ENCODE assay signal across 8 cellular contexts in the genomic region with DNA sequence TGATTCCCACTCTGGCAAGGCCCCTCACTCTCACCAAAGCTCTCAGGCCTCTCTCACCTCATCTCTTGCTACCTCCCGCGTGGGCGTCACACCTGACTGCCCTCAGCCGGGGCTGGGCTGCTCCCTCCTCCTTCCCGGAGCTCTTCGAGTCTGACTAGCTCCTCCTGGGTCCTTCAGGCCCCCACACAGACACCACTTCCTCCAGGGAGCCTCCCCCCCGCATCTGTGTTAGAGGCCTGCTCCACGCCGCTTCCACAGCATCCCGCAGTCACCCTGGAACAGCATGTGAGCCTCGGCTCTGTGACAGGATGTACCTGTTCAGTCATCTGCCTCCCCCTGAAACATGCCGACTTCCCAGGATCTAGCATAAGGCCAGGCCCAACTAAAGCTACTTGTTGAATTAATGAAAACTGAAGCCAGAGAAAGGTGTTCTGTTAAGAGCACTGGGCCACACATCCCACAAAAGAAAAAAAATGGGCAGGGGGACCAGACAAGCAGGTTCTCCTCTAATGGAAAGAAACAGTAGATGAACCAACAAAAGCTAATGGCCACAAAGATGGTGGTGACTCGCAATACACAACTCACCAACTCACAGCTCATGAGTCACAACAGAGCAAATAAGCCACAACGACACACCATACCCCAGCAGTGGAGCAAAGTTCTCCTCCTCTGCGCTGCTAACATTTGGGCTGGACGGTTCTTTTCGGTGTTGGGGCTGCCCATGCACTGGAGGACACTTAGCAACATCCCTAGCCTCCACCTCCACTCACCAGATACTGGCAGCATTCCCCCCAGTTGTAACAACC. TPM values are rescaled to one million over a fixed set of nuclear protein-coding genes. Genes with fewer than 3 reads are reported as not detected.
DNase-seq lines count a peak whose midpoint lies in the region; ATAC-seq and TF ChIP-seq lines count a peak whose summit lies in the region.

No MANE protein-coding gene starts in this region.

- CTCF ChIA-PET in naive thymus-derived CD4-positive, alpha-beta T cell (lab: Charles Lee): interaction anchor here (0.5 to 2.8 kb wide), 5 partner anchors 27 to 71 kb away, joined by 3 to 9 read pairs (median 3); no protein-coding TSS in a partner anchor

- TF ChIP-seq CTCF in GM13977 (IDR thresholded peaks at IDR 0.05; ENCODE audit: extremely low read depth, insufficient read depth, missing control alignments) (no peak), brain (conservative IDR thresholded peaks at IDR 0.05) (no peak)

- H3K4me1 ChIP-seq in naive thymus-derived CD4-positive, alpha-beta T cell (ENCODE audit: control insufficient read depth in 2 of 2, insufficient read depth in 2 of 2, low read length in 2 of 2): peaks cover 58 to 73% of the 10 kb centered on the region in 2 donors

- H3K27ac Mint-ChIP-seq in brain: peak overlapping the region; percentile 57 to 98 (median 81)
- H3K27ac Mint-ChIP-seq in naive thymus-derived CD4-positive, alpha-beta T cell: peak overlapping the region; percentile 95 to 99 (median 97)

- H3K4me1 Mint-ChIP-seq in brain: peaks cover 68% of the 10 kb centered on the region
- H3K4me1 Mint-ChIP-seq in naive thymus-derived CD4-positive, alpha-beta T cell: peaks cover 60 to 76% (median 71%) of the 10 kb centered on the region in 7 donors

- no peak for ATAC-seq in naive thymus-derived CD4-positive, alpha-beta T cell
- no peak for ATAC-seq in GM19463 (IDR thresholded peaks at IDR 0.05; ENCODE audit: unreplicated experiment)

- peaks cover 0 to 4% (median 0%) of the 10 kb centered on the region in 5 experiments for H3K9me3 Mint-ChIP-seq in brain
- H3K9me3 Mint-ChIP-seq in naive thymus-derived CD4-positive, alpha-beta T cell: no peaks in the 10 kb centered on the region

- peaks cover 0 to 9% (median 0%) of the 10 kb centered on the region in 3 experiments for H3K36me3 ChIP-seq in naive thymus-derived CD4-positive, alpha-beta T cell (ENCODE audit: control insufficient read depth in 2 of 3, insufficient read depth in 3 of 3, low read length in 3 of 3)

- peaks cover 4% of the 10 kb centered on the region for H3K27me3 Mint-ChIP-seq in brain
- H3K27me3 Mint-ChIP-seq in naive thymus-derived CD4-positive, alpha-beta T cell: no peaks in the 10 kb centered on the region

- H3K4me3 ChIP-seq in naive thymus-derived CD4-positive, alpha-beta T cell (ENCODE audit: low read length): peak overlapping the region; percentile 77

- intact Hi-C loops in naive thymus-derived CD4-positive, alpha-beta T cell (cut with micrococcal nuclease): loop anchor here (2.0 to 10.0 kb wide), 7 partner anchors 35 to 889 kb away; partner anchors contain the start of genes COX6B2 (in 1 of the 2), PPP1R12C (in 1 of the 2) and ZNF444 (in 1 of the 2)

- H3K4me3 Mint-ChIP-seq in brain: peak overlapping the region; percentile 96 to 99 (median 97)
- H3K4me3 Mint-ChIP-seq in naive thymus-derived CD4-positive, alpha-beta T cell: peak overlapping the region; percentile 89 to 99 (median 98)

- POLR2A ChIA-PET in naive thymus-derived CD4-positive, alpha-beta T cell (lab: Charles Lee): interaction anchor here (0.6 to 12.3 kb wide), 15 partner anchors 8 to 399 kb away, joined by 3 to 156 read pairs (median 4); partner anchors contain the start of genes BRSK1, HSPBP1, KMT5C and RPL28

- H3K9me3 ChIP-seq in naive thymus-derived CD4-positive, alpha-beta T cell (ENCODE audit: control insufficient read depth in 2 of 3, low read length in 3 of 3): no peaks in the 10 kb centered on the region

- no peaks in the 10 kb centered on the region for H3K27me3 ChIP-seq in naive thymus-derived CD4-positive, alpha-beta T cell (ENCODE audit: control insufficient read depth in 2 of 2, insufficient read depth in 2 of 2, low read length in 2 of 2)

- H3K36me3 Mint-ChIP-seq in brain: peaks cover 16% of the 10 kb centered on the region
- H3K36me3 Mint-ChIP-seq in naive thymus-derived CD4-positive, alpha-beta T cell: peaks cover 0 to 50% (median 3%) of the 10 kb centered on the region in 5 donors

- DNase-seq in GM13977 (ENCODE audit: low spot score) (peak; percentile 58), RPMI7951 (ENCODE audit: low read depth) (peak; percentile 28), C1 segment of cervical spinal cord (lab: John Stamatoyannopoulos, UW) (no peak), hypothalamus (lab: John Stamatoyannopoulos, UW) (no peak), inferior parietal cortex (ENCODE audit: extremely low spot score) (no peak)
- peak in 5 of 9 donors; percentile 25 to 52 (median 34) for DNase-seq in naive thymus-derived CD4-positive, alpha-beta T cell

- H3K27ac ChIP-seq in naive thymus-derived CD4-positive, alpha-beta T cell (ENCODE audit: low read depth, low read length): peak overlapping the region; percentile 94

- in situ Hi-C loops in GM13977 (cut with MboI; ENCODE audit: low pct_unique_long_range_greater_than_20kb, low sequenced_read_pairs, unreplicated experiment): no loop called here

RNA-seq across cellular contexts. Expression of gene PPP6R1, which starts 3.0 kb away (rescaled TPM):
- total RNA-seq in RPMI7951 (2014; rRNA removed; shearing (Covaris generic)): 19.7 and 28.0 TPM in 2 replicates
- polyA plus RNA-seq in brain (ENCODE audit: insufficient read depth, low read depth, low replicate concordance): 61.8 TPM
- 100 to 1,000 TPM; 151 to 223 (median 168) TPM for total RNA-seq in naive thymus-derived CD4-positive, alpha-beta T cell
- 100 to 1,000 TPM in 1 of 2 donors, 10 to 100 TPM in 1; 39.3 to 103 TPM for polyA plus RNA-seq in naive thymus-derived CD4-positive, alpha-beta T cell

RNA-seq across cellular contexts. Expression of gene HSPBP1, which starts 24.1 kb away (rescaled TPM):
- 35.1 and 57.0 TPM in 2 replicates for total RNA-seq in RPMI7951 (2014; rRNA removed; shearing (Covaris generic))
- 97.1 TPM for polyA plus RNA-seq in brain (ENCODE audit: insufficient read depth, low read depth, low replicate concordance)
- 10 to 100 TPM; 15.0 to 30.0 (median 16.0) TPM for total RNA-seq in naive thymus-derived CD4-positive, alpha-beta T cell
- 10 to 100 TPM; 35.4 to 44.7 TPM for polyA plus RNA-seq in naive thymus-derived CD4-positive, alpha-beta T cell

RNA-seq across cellular contexts. Expression of gene TMEM86B, which starts 27.3 kb away (rescaled TPM):
- total RNA-seq in RPMI7951 (2014; rRNA removed; shearing (Covaris generic)): 0.20 and 0.60 TPM in 2 replicates
- polyA plus RNA-seq in brain (ENCODE audit: insufficient read depth, low read depth, low replicate concordance): 7.0 TPM
- 10 to 100 TPM; 10.4 to 24.1 (median 10.7) TPM for total RNA-seq in naive thymus-derived CD4-positive, alpha-beta T cell
- 1 to 10 TPM; 1.2 to 3.3 TPM for polyA plus RNA-seq in naive thymus-derived CD4-positive, alpha-beta T cell

RNA-seq across cellular contexts. Expression of gene BRSK1, which starts 28.0 kb away (rescaled TPM):
- 1.1 and 1.2 TPM in 2 replicates for total RNA-seq in RPMI7951 (2014; rRNA removed; shearing (Covaris generic))
- 111 TPM for polyA plus RNA-seq in brain (ENCODE audit: insufficient read depth, low read depth, low replicate concordance)
- 1 to 10 TPM in 3 of 5 experiments, under 1 TPM in 2; 0.41 to 6.3 (median 3.4) TPM for total RNA-seq in naive thymus-derived CD4-positive, alpha-beta T cell
- not detected for polyA plus RNA-seq in naive thymus-derived CD4-positive, alpha-beta T cell

RNA-seq across cellular contexts. Expression of gene PTPRH, which starts 46.5 kb away (rescaled TPM):
- 5.4 and 6.0 TPM in 2 replicates for total RNA-seq in RPMI7951 (2014; rRNA removed; shearing (Covaris generic))
- polyA plus RNA-seq in brain (ENCODE audit: insufficient read depth, low read depth, low replicate concordance): 4.5 TPM
- total RNA-seq in naive thymus-derived CD4-positive, alpha-beta T cell: under 1 TPM in 1 of 5 experiments, not detected in 4; 0.56 TPM
- polyA plus RNA-seq in naive thymus-derived CD4-positive, alpha-beta T cell: not detected

Comparison
In these comparisons a context has a peak if more than half of its experiments do, and no peak if none do; other contexts are left out.
1. DNase-seq: peak in GM13977 (single experiment), RPMI7951 (single experiment) and naive thymus-derived CD4-positive, alpha-beta T cell (5 of 9); none in C1 segment of cervical spinal cord (0 of 14), hypothalamus (0 of 51) and inferior parietal cortex (single experiment).